8 cellular contexts compared by ENCODE assay signal in genomic region chr21:38925923-38926322, GRCh38.
DNase-seq lines count a peak whose midpoint lies in the region; ATAC-seq, FAIRE-seq and TF ChIP-seq lines count a peak whose summit lies in the region.

No MANE protein-coding gene starts in this region.

- dilution Hi-C loops in IMR-90 (cut with HindIII; ENCODE audit: low sequenced_read_pairs, unreplicated experiment) (no loop called here), keratinocyte (cut with MboI; ENCODE audit: extremely low pct_ligation_motif_present, low sequenced_read_pairs) (no loop called here)

- peaks cover 2% of the 10 kb centered on the region; the same call in 1 of the 2 replicates for H3K9me3 ChIP-seq in IMR-90 (ENCODE audit: control insufficient read depth, insufficient read depth, low read length)
- no peaks in the 10 kb centered on the region for H3K9me3 ChIP-seq in astrocyte (ENCODE audit: insufficient read depth, low read depth, low read length)
- no peaks in the 10 kb centered on the region for H3K9me3 ChIP-seq in keratinocyte (ENCODE audit: control insufficient read depth, low read depth, low read length)
- H3K9me3 ChIP-seq in testis, result no peaks in the 10 kb centered on the region

- 0 out of 4 replicates have a peak, but pooled peaks cover 0 to 4% of the 10 kb centered on the region in 2 experiments for H3K79me1 ChIP-seq in IMR-90 (ENCODE audit: low read depth in 1 of 2, low read length in 2 of 2)

- DNase-seq in IMR-90, result peak; percentile 89
- DNase-seq in astrocyte (ENCODE audit: low read depth), result peak; percentile 95
- DNase-seq in keratinocyte (ENCODE audit: low read depth, low spot score), result no peak
- peak; percentile 49 for DNase-seq in testis
- DNase-seq in OCI-M2 (lab: John Stamatoyannopoulos, UW; ENCODE audit: unreplicated experiment), result no peak
- no peak for DNase-seq in DMS 273 treated with DMSO at 0.1 percent for 48 hours (lab: John Stamatoyannopoulos, UW)

- H4K8ac ChIP-seq in IMR-90 (ENCODE audit: low read depth in 2 of 2, low read length in 2 of 2), result peak overlapping the region in 1 of 2 experiments; percentile 86; a peak in 2 of 4 replicates

- H3K4me3 Mint-ChIP-seq in astrocyte (ENCODE audit: unreplicated experiment), result no peak overlapping the region

- TF ChIP-seq CTCF in IMR-90 (conservative IDR thresholded peaks at IDR 0.05; ENCODE audit: low read depth, low read length), result no peak
- no peak for TF ChIP-seq CTCF in astrocyte (IDR thresholded peaks at IDR 0.05; ENCODE audit: insufficient read depth, low read depth, low read length)
- no peak for TF ChIP-seq CTCF in keratinocyte (optimal IDR thresholded peaks at IDR 0.05 in 1 of 3, IDR thresholded peaks at IDR 0.05 in 1 of 3, conservative IDR thresholded peaks at IDR 0.05 in 1 of 3; ENCODE audit: extremely low read depth in 1 of 3, insufficient read depth in 2 of 3, low read length in 3 of 3)
- no peak for TF ChIP-seq CTCF in testis (IDR thresholded peaks at IDR 0.05)

- H3K4me2 ChIP-seq in IMR-90 (ENCODE audit: low read depth, low read length) (peak overlapping the region; percentile 50), astrocyte (ENCODE audit: low read length) (peak overlapping the region; percentile 82), keratinocyte (ENCODE audit: control insufficient read depth, extremely low read depth, insufficient read depth, low read depth, low read length) (peak overlapping the region; percentile 66)

- peak overlapping the region; percentile 92 for H3K27ac Mint-ChIP-seq in astrocyte (ENCODE audit: unreplicated experiment)

- no peaks in the 10 kb centered on the region for H3K36me3 ChIP-seq in IMR-90 (ENCODE audit: control insufficient read depth, insufficient read depth, low read length)
- H3K36me3 ChIP-seq in astrocyte (ENCODE audit: insufficient read depth, low read length), result no peaks in the 10 kb centered on the region
- H3K36me3 ChIP-seq in keratinocyte (ENCODE audit: control insufficient read depth in 2 of 2, extremely low read depth in 1 of 2, insufficient read depth in 2 of 2, low read length in 2 of 2), result no peaks in the 10 kb centered on the region
- H3K36me3 ChIP-seq in testis (ENCODE audit: low read depth, missing control alignments), result no peaks in the 10 kb centered on the region

- H4K5ac ChIP-seq in IMR-90 (ENCODE audit: low read depth, low read length), result no peak overlapping the region

- H2AK5ac ChIP-seq in IMR-90 (ENCODE audit: low read depth, low read length), result peak overlapping the region; percentile 94

- in situ Hi-C loops in IMR-90 (cut with MboI; ENCODE audit: low sequenced_read_pairs), result no loop called here

- H2AFZ ChIP-seq in IMR-90 (replicated peaks; ENCODE audit: low read length, poor library complexity) (peak overlapping the region; percentile 7), astrocyte (ENCODE audit: low read depth, low read length) (no peak overlapping the region), keratinocyte (ENCODE audit: control insufficient read depth, low read length) (peak overlapping the region; percentile 6)

- no TSS peak for BruUV-seq in IMR-90 (replicated peaks; lab: Mats Ljungman, UMichigan)

- H3K9ac ChIP-seq in IMR-90 (ENCODE audit: low read depth, low read length) (no peak overlapping the region), astrocyte (ENCODE audit: low read length) (peak overlapping the region; percentile 59), keratinocyte (ENCODE audit: control insufficient read depth, extremely low read depth, insufficient read depth, low read length) (peak overlapping the region; percentile 53)

- ATAC-seq in IMR-90 (ENCODE audit: low read depth) (peak; percentile 81), HG03354 (IDR thresholded peaks at IDR 0.05; ENCODE audit: poor library complexity, severe bottlenecking, unreplicated experiment) (no peak), HG02884 (IDR thresholded peaks at IDR 0.05; ENCODE audit: unreplicated experiment) (no peak)

- peak overlapping the region; percentile 74 for H2AK9ac ChIP-seq in IMR-90 (replicated peaks; ENCODE audit: low read depth, low read length, poor library complexity)

- H2BK20ac ChIP-seq in IMR-90 (ENCODE audit: low read depth, low read length), result peak overlapping the region; percentile 95

- peaks cover 2% of the 10 kb centered on the region for H3K36me3 Mint-ChIP-seq in astrocyte (ENCODE audit: low read depth, unreplicated experiment)

- H3K27me3 Mint-ChIP-seq in astrocyte (ENCODE audit: low read depth, unreplicated experiment), result no peaks in the 10 kb centered on the region

- H3K27ac ChIP-seq in IMR-90 (ENCODE audit: insufficient read depth, low read length) (0 out of 2 replicates have a peak overlapping the region, but pooled peaks have one; percentile 24), astrocyte (ENCODE audit: low read depth, low read length) (no peak overlapping the region), keratinocyte (ENCODE audit: control insufficient read depth, insufficient read depth, low read length) (peak overlapping the region; percentile 41), testis (peak overlapping the region in 1 of 2 donors; percentile 57)

- no peaks in the 10 kb centered on the region for H3K79me2 ChIP-seq in astrocyte (ENCODE audit: insufficient read depth, low read length)
- no peaks in the 10 kb centered on the region for H3K79me2 ChIP-seq in keratinocyte (ENCODE audit: control insufficient read depth, insufficient read depth, low read length)

- H2BK5ac ChIP-seq in IMR-90 (ENCODE audit: low read depth, low read length, poor library complexity, severe bottlenecking), result peak overlapping the region; percentile 9

- TF ChIP-seq POLR2A in IMR-90 (IDR thresholded peaks at IDR 0.05; ENCODE audit: low read depth, low read length), result no peak
- TF ChIP-seq POLR2A in testis (IDR thresholded peaks at IDR 0.05), result no peak

- peak overlapping the region; percentile 93 for H3K4ac ChIP-seq in IMR-90 (ENCODE audit: low read depth, low read length)

- H3K9me1 ChIP-seq in IMR-90 (ENCODE audit: insufficient read depth, low read length) (peaks cover 10% of the 10 kb centered on the region), keratinocyte (ENCODE audit: control insufficient read depth, extremely low read depth, insufficient read depth, low read length) (no peaks in the 10 kb centered on the region)

- no CpG with 5 or more reads among the region's 7 CpGs for WGBS in IMR-90 (ENCODE audit: extremely low coverage in 2 of 2, insufficient read length in 1 of 2), 2 experiments
- WGBS in testis, 2 donors, result 13 to 49% methylated on average over 6 to 7 of the region's 7 CpGs

- H3K18ac ChIP-seq in IMR-90 (ENCODE audit: low read depth, low read length), result no peak overlapping the region

- H3K27me3 ChIP-seq in IMR-90 (ENCODE audit: control insufficient read depth, insufficient read depth, low read length) (no peaks in the 10 kb centered on the region), astrocyte (ENCODE audit: insufficient read depth, low read length) (no peaks in the 10 kb centered on the region), keratinocyte (ENCODE audit: control insufficient read depth, extremely low read depth, insufficient read depth, low read length) (no peaks in the 10 kb centered on the region), testis (no peaks in the 10 kb centered on the region)

- peak overlapping the region; percentile 92 for H3K14ac ChIP-seq in IMR-90 (replicated peaks; ENCODE audit: low read depth, low read length)

- peaks cover 11% of the 10 kb centered on the region for H3K9me3 Mint-ChIP-seq in astrocyte (ENCODE audit: unreplicated experiment)

- H3K4me1 ChIP-seq in IMR-90 (ENCODE audit: control insufficient read depth, insufficient read depth, low read length) (peaks cover 7% of the 10 kb centered on the region), astrocyte (ENCODE audit: insufficient read depth, low read length) (peaks cover 16% of the 10 kb centered on the region), keratinocyte (ENCODE audit: control insufficient read depth, extremely low read depth, insufficient read depth, low read length) (peaks cover 19% of the 10 kb centered on the region), testis (peaks cover 7% of the 10 kb centered on the region)

- intact Hi-C loops in IMR-90 (cut with micrococcal nuclease), result no loop called here
- intact Hi-C loops in testis (cut with DNase I; ENCODE audit: low total_unique reads), result no loop called here

- peak overlapping the region; percentile 97 for H2BK120ac ChIP-seq in IMR-90 (ENCODE audit: low read depth, low read length)

- TF ChIP-seq RAD21 in IMR-90 (IDR thresholded peaks at IDR 0.05; ENCODE audit: low read length), result no peak

- H4K20me1 ChIP-seq in IMR-90 (ENCODE audit: insufficient read depth, low read length) (no peaks in the 10 kb centered on the region), astrocyte (ENCODE audit: insufficient read depth, low read length) (no peaks in the 10 kb centered on the region), keratinocyte (ENCODE audit: control insufficient read depth, extremely low read depth, insufficient read depth, low read length) (no peaks in the 10 kb centered on the region)

- peak; percentile 29 for FAIRE-seq in astrocyte (lab: Jason Lieb, UNC)
- FAIRE-seq in keratinocyte (lab: Jason Lieb, UNC), result peak; percentile 60

- H3K4me3 ChIP-seq in IMR-90 (ENCODE audit: insufficient read depth, low read depth, low read length) (no peak overlapping the region), astrocyte (ENCODE audit: insufficient read depth, low read depth, low read length) (no peak overlapping the region), keratinocyte (ENCODE audit: control insufficient read depth in 2 of 3, extremely low read depth in 1 of 3, insufficient read depth in 2 of 3, low read depth in 1 of 3, low read length in 3 of 3) (peak overlapping the region in 2 of 3 experiments; percentile 1 to 16), testis (no peak overlapping the region)

- POLR2A ChIA-PET in IMR-90 (lab: Charles Lee; ENCODE audit: unreplicated experiment), result interaction anchor here (1.0 kb wide), 1 partner anchor 72 kb away, joined by 3 read pairs; no protein-coding TSS in a partner anchor

- H3K23ac ChIP-seq in IMR-90 (ENCODE audit: low read depth, low read length), result no peak overlapping the region

- peak overlapping the region; percentile 29; the same call in 1 of the 2 replicates for H3K56ac ChIP-seq in IMR-90 (ENCODE audit: extremely low read depth, insufficient read depth, low read length)

- H3K4me1 Mint-ChIP-seq in astrocyte (ENCODE audit: low read depth, unreplicated experiment), result peaks cover 18% of the 10 kb centered on the region

- CTCF ChIA-PET in IMR-90 (lab: Yijun Ruan, JAX), result interaction anchor here (0.9 kb wide), 1 partner anchor 117 kb away, joined by 3 read pairs; no protein-coding TSS in a partner anchor

- peak overlapping the region; percentile 96; the same call in 2 of the 3 replicates for H2BK15ac ChIP-seq in IMR-90 (ENCODE audit: low read depth, low read length)

- peak overlapping the region; percentile 93 for H4K91ac ChIP-seq in IMR-90 (ENCODE audit: insufficient read depth, low read depth, low read length)

TF ChIP-seq in IMR-90, 13 proteins besides CTCF, POLR2A, EP300 and RAD21 (continues in another document):
- TF ChIP-seq RFX5 (IDR thresholded peaks at IDR 0.05; ENCODE audit: low read depth, low read length), result no peak
- TF ChIP-seq MXI1 (IDR thresholded peaks at IDR 0.05; ENCODE audit: borderline replicate concordance, low read depth, low read length), result no peak
- TF ChIP-seq FOS (IDR thresholded peaks at IDR 0.05; ENCODE audit: low read depth, low read length), result peak; percentile 65; the same call in 1 of the 2 replicates
- no peak for TF ChIP-seq NFE2L2 (IDR thresholded peaks at IDR 0.05; ENCODE audit: low read depth, low read length)
- peak; percentile 51 for TF ChIP-seq BHLHE40 (IDR thresholded peaks at IDR 0.05; ENCODE audit: low read depth, low read length)

Comparison
In these comparisons a context has a peak if more than half of its experiments do, and no peak if none do; other contexts are left out.
1. DNase-seq: peak in IMR-90 (single experiment), astrocyte (single experiment) and testis (single experiment); none in keratinocyte (single experiment), OCI-M2 (single experiment) and DMS 273 treated with DMSO at 0.1 percent for 48 hours (single experiment).
2. H3K4me3 ChIP-seq: peak in keratinocyte (2 of 3); none in IMR-90 (single experiment), astrocyte (single experiment) and testis (0 of 2).
3. Peak in every context shown above with its lines, with median percentiles within 50 percentile points of each other: H3K4me2 ChIP-seq.